In genomic region chr15:31396881-31397560, GRCh38 we compare ENCODE assay signal across 8 cellular contexts.
DNase-seq lines count a peak whose midpoint lies in the region; ATAC-seq and TF ChIP-seq lines count a peak whose summit lies in the region.

No MANE protein-coding gene starts in this region.

- TF ChIP-seq CTCF in retinal pigment epithelial cell (conservative IDR thresholded peaks at IDR 0.05; ENCODE audit: low read depth, low read length) = no peak

- DNase-seq in DMS53 treated with DMSO at 0.1 percent for 48 hours (lab: John Stamatoyannopoulos, UW; ENCODE audit: unreplicated experiment) (peak; percentile 7), NCI-H1092 treated with DMSO at 0.1 percent for 48 hours (lab: John Stamatoyannopoulos, UW) (peak; percentile 56), right cardiac atrium (peak; percentile 92 to 99 (median 98)), retinal pigment epithelial cell (ENCODE audit: low read depth) (peak; percentile 32), OCI-M2 (lab: John Stamatoyannopoulos, UW; ENCODE audit: unreplicated experiment) (no peak), occipital lobe (lab: John Stamatoyannopoulos, UW) (no peak)
- DNase-seq in activated T-helper 1 cell treated with anti-CD3 and anti-CD28 coated beads, Interleukin-12 subunit alpha, Interleukin-12 subunit beta, Interleukin-2, Interleukin-4 antibody, amounts not matched to agents 30 ng/mL and 10 ng/mL and 1 ng/mL, durations not matched to agents 14 hours and 24 hours and 36 hours (ENCODE audit: low spot score) = no peak

- no peaks in the 10 kb centered on the region for H3K36me3 Mint-ChIP-seq in activated T-helper 1 cell treated with anti-CD3 and anti-CD28 coated beads, Interleukin-12 subunit alpha, Interleukin-12 subunit beta, Interleukin-2, Interleukin-4 antibody, amounts not matched to agents 30 ng/mL and 10 ng/mL and 1 ng/mL, durations not matched to agents 14 hours and 24 hours and 36 hours (ENCODE audit: low read depth)

- intact Hi-C loops in activated T-helper 1 cell treated with anti-CD3 and anti-CD28 coated beads, Interleukin-12 subunit alpha, Interleukin-12 subunit beta, Interleukin-2, Interleukin-4 antibody, amounts not matched to agents 30 ng/mL and 10 ng/mL and 1 ng/mL, durations not matched to agents 14 hours and 24 hours and 36 hours (cut with micrococcal nuclease) = no loop called here
- intact Hi-C loops in right cardiac atrium (cut with DNase I) = loop anchor here in 2 of 4 donors (5.0 to 10.0 kb wide), 2 partner anchors 35 to 182 kb away; no protein-coding TSS in a partner anchor

- H3K27me3 Mint-ChIP-seq in activated T-helper 1 cell treated with anti-CD3 and anti-CD28 coated beads, Interleukin-12 subunit alpha, Interleukin-12 subunit beta, Interleukin-2, Interleukin-4 antibody, amounts not matched to agents 30 ng/mL and 10 ng/mL and 1 ng/mL, durations not matched to agents 14 hours and 24 hours and 36 hours (ENCODE audit: insufficient read depth) = no peaks in the 10 kb centered on the region

- H3K4me3 Mint-ChIP-seq in activated T-helper 1 cell treated with anti-CD3 and anti-CD28 coated beads, Interleukin-12 subunit alpha, Interleukin-12 subunit beta, Interleukin-2, Interleukin-4 antibody, amounts not matched to agents 30 ng/mL and 10 ng/mL and 1 ng/mL, durations not matched to agents 14 hours and 24 hours and 36 hours = no peak overlapping the region

- peak overlapping the region; percentile 52 for H3K27ac Mint-ChIP-seq in activated T-helper 1 cell treated with anti-CD3 and anti-CD28 coated beads, Interleukin-12 subunit alpha, Interleukin-12 subunit beta, Interleukin-2, Interleukin-4 antibody, amounts not matched to agents 30 ng/mL and 10 ng/mL and 1 ng/mL, durations not matched to agents 14 hours and 24 hours and 36 hours

- peaks cover 13% of the 10 kb centered on the region for H3K4me1 ChIP-seq in right cardiac atrium (ENCODE audit: control insufficient read depth, insufficient read depth, low read length)

- peak overlapping the region; percentile 92 for H3K27ac ChIP-seq in right cardiac atrium (ENCODE audit: low read length)

- peaks cover 47% of the 10 kb centered on the region for H3K4me1 Mint-ChIP-seq in activated T-helper 1 cell treated with anti-CD3 and anti-CD28 coated beads, Interleukin-12 subunit alpha, Interleukin-12 subunit beta, Interleukin-2, Interleukin-4 antibody, amounts not matched to agents 30 ng/mL and 10 ng/mL and 1 ng/mL, durations not matched to agents 14 hours and 24 hours and 36 hours (ENCODE audit: low read depth)

- ATAC-seq in right cardiac atrium (peak; percentile 93 to 95), HG03342 (IDR thresholded peaks at IDR 0.05; ENCODE audit: unreplicated experiment) (no peak)

- no peaks in the 10 kb centered on the region for H3K9me3 ChIP-seq in right cardiac atrium (ENCODE audit: control insufficient read depth, low read length)

- WGBS in right cardiac atrium = 3% methylated on average over 27 of the region's 27 CpGs

- no peaks in the 10 kb centered on the region for H3K27me3 ChIP-seq in right cardiac atrium (ENCODE audit: control insufficient read depth, insufficient read depth)

- no peaks in the 10 kb centered on the region for H3K9me3 Mint-ChIP-seq in activated T-helper 1 cell treated with anti-CD3 and anti-CD28 coated beads, Interleukin-12 subunit alpha, Interleukin-12 subunit beta, Interleukin-2, Interleukin-4 antibody, amounts not matched to agents 30 ng/mL and 10 ng/mL and 1 ng/mL, durations not matched to agents 14 hours and 24 hours and 36 hours

- H3K4me3 ChIP-seq in right cardiac atrium (ENCODE audit: low read length) = no peak overlapping the region
- peak overlapping the region; percentile 29 for H3K4me3 ChIP-seq in retinal pigment epithelial cell (ENCODE audit: low read length)

Comparison
In these comparisons a context has a peak if more than half of its experiments do, and no peak if none do; other contexts are left out.
1. DNase-seq: peak in DMS53 treated with DMSO at 0.1 percent for 48 hours (single experiment), NCI-H1092 treated with DMSO at 0.1 percent for 48 hours (single experiment), right cardiac atrium (3 of 3) and retinal pigment epithelial cell (single experiment); none in activated T-helper 1 cell treated with anti-CD3 and anti-CD28 coated beads, Interleukin-12 subunit alpha, Interleukin-12 subunit beta, Interleukin-2, Interleukin-4 antibody, amounts not matched to agents 30 ng/mL and 10 ng/mL and 1 ng/mL, durations not matched to agents 14 hours and 24 hours and 36 hours (single experiment), OCI-M2 (single experiment) and occipital lobe (single experiment).